8 cellular contexts compared by ENCODE assay signal in the genomic region with DNA sequence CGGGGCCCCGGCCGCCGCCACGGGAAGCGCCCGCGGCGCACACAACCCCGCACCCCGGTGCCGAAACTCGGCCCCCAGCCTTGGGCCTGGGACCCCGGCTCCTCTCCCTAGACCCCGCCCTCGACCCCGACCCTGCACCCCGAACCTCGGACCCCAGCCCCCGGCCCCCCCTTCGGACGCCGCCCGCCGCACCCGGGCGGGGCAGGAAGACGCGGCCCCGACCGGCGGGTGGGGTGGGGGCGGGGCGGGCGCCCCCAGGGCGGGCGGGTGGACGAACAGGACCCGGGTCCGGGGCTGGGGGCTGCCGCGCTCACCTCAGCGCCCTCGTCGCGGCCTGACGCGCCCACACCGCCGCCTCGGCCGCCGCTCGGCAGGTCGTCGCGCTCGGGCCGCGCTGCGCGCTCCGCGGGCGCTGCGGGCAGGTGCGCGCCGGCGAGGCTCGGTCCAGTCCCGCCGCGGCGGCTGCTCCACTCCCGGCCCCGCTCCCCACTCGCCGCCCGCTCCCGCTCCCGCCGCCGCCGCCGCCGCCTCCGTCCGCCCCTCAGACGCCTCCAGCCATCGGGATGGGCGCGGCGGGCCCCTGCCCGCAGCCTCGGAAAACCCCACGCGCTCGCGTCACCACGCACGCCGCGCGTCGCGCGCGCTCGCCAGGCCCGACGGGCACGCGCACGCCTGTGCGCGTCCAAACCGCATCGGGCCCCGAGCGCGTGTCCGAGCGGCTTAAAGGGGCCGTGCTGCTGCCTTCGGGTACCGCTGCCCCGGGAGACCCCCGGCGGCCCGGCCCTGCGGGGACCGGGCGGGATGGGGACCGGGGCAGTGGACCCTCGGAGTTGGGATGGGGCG. TPM values are rescaled to one million over a fixed set of nuclear protein-coding genes. Genes with fewer than 3 reads are reported as not detected.
DNase-seq lines count a peak whose midpoint lies in the region; ATAC-seq lines count a peak whose summit lies in the region.

A gene (minus strand): TSS at position 582 of the 843 bp plus-strand sequence. CDS start 65,634 bp downstream, outside the sequence.

- peak; percentile 71 for DNase-seq in DMS114 treated with DMSO at 0.1 percent for 48 hours (lab: John Stamatoyannopoulos, UW; ENCODE audit: unreplicated experiment)
- DNase-seq in RKO (ENCODE audit: low spot score) = peak; percentile 86
- peak; percentile 89 for DNase-seq in activated T-helper 1 cell treated with anti-CD3 and anti-CD28 coated beads, Interleukin-12 subunit alpha, Interleukin-12 subunit beta, Interleukin-2, Interleukin-4 antibody, amounts not matched to agents 30 ng/mL and 10 ng/mL and 1 ng/mL, durations not matched to agents 14 hours and 24 hours and 36 hours (ENCODE audit: low spot score)
- DNase-seq in fibroblast of gingiva (ENCODE audit: low read depth) = peak; percentile 86
- peak; percentile 80 to 96 (median 93) for DNase-seq in naive thymus-derived CD4-positive, alpha-beta T cell
- peak; percentile 92 to 94 for DNase-seq in stimulated activated effector memory CD8-positive, alpha-beta T cell treated with anti-CD3 and anti-CD28 coated beads, Interleukin-12 subunit alpha, Interleukin-12 subunit beta, amount 100 ng/mL, for 72 hours (ENCODE audit: low spot score in 2 of 2)

- CTCF ChIA-PET in naive thymus-derived CD4-positive, alpha-beta T cell (lab: Charles Lee) = no interaction called here

- H3K27me3 ChIP-seq in naive thymus-derived CD4-positive, alpha-beta T cell (ENCODE audit: control insufficient read depth in 2 of 2, insufficient read depth in 2 of 2, low read length in 2 of 2) = no peaks in the 10 kb centered on the region

- peak within 1 kb of the TSS; percentile 88 to 95 (median 93) for H3K4me3 Mint-ChIP-seq in IgD-negative memory B cell
- peak within 1 kb of the TSS; percentile 90 for H3K4me3 Mint-ChIP-seq in activated T-helper 1 cell treated with anti-CD3 and anti-CD28 coated beads, Interleukin-12 subunit alpha, Interleukin-12 subunit beta, Interleukin-2, Interleukin-4 antibody, amounts not matched to agents 30 ng/mL and 10 ng/mL and 1 ng/mL, durations not matched to agents 14 hours and 24 hours and 36 hours
- H3K4me3 Mint-ChIP-seq in naive thymus-derived CD4-positive, alpha-beta T cell = peak within 1 kb of the TSS; percentile 83 to 100 (median 90)
- H3K4me3 Mint-ChIP-seq in stimulated activated effector memory CD8-positive, alpha-beta T cell treated with anti-CD3 and anti-CD28 coated beads, Interleukin-12 subunit alpha, Interleukin-12 subunit beta, amount 100 ng/mL, for 72 hours = peak within 1 kb of the TSS; percentile 84

- no peaks in the 10 kb centered on the region for H3K36me3 ChIP-seq in naive thymus-derived CD4-positive, alpha-beta T cell (ENCODE audit: control insufficient read depth in 2 of 3, insufficient read depth in 3 of 3, low read length in 3 of 3)

- no peaks in the 10 kb centered on the region for H3K9me3 ChIP-seq in naive thymus-derived CD4-positive, alpha-beta T cell (ENCODE audit: control insufficient read depth in 2 of 3, low read length in 3 of 3)

- H3K27me3 Mint-ChIP-seq in IgD-negative memory B cell = peaks cover 3% of the 10 kb centered on the region
- H3K27me3 Mint-ChIP-seq in activated T-helper 1 cell treated with anti-CD3 and anti-CD28 coated beads, Interleukin-12 subunit alpha, Interleukin-12 subunit beta, Interleukin-2, Interleukin-4 antibody, amounts not matched to agents 30 ng/mL and 10 ng/mL and 1 ng/mL, durations not matched to agents 14 hours and 24 hours and 36 hours (ENCODE audit: insufficient read depth) = no peaks in the 10 kb centered on the region
- peaks cover 0 to under 1% (median 0%) of the 10 kb centered on the region in 5 donors for H3K27me3 Mint-ChIP-seq in naive thymus-derived CD4-positive, alpha-beta T cell

- H3K36me3 Mint-ChIP-seq in IgD-negative memory B cell = no peaks in the 10 kb centered on the region
- peaks cover 17% of the 10 kb centered on the region for H3K36me3 Mint-ChIP-seq in activated T-helper 1 cell treated with anti-CD3 and anti-CD28 coated beads, Interleukin-12 subunit alpha, Interleukin-12 subunit beta, Interleukin-2, Interleukin-4 antibody, amounts not matched to agents 30 ng/mL and 10 ng/mL and 1 ng/mL, durations not matched to agents 14 hours and 24 hours and 36 hours (ENCODE audit: low read depth)
- H3K36me3 Mint-ChIP-seq in naive thymus-derived CD4-positive, alpha-beta T cell = peaks cover 0 to 12% (median 0%) of the 10 kb centered on the region in 5 donors
- H3K36me3 Mint-ChIP-seq in stimulated activated effector memory CD8-positive, alpha-beta T cell treated with anti-CD3 and anti-CD28 coated beads, Interleukin-12 subunit alpha, Interleukin-12 subunit beta, amount 100 ng/mL, for 72 hours = peaks cover 46% of the 10 kb centered on the region

- H3K9me3 Mint-ChIP-seq in IgD-negative memory B cell = no peaks in the 10 kb centered on the region
- no peaks in the 10 kb centered on the region for H3K9me3 Mint-ChIP-seq in activated T-helper 1 cell treated with anti-CD3 and anti-CD28 coated beads, Interleukin-12 subunit alpha, Interleukin-12 subunit beta, Interleukin-2, Interleukin-4 antibody, amounts not matched to agents 30 ng/mL and 10 ng/mL and 1 ng/mL, durations not matched to agents 14 hours and 24 hours and 36 hours
- peaks cover 0 to 2% (median 0%) of the 10 kb centered on the region in 11 donors for H3K9me3 Mint-ChIP-seq in naive thymus-derived CD4-positive, alpha-beta T cell
- no peaks in the 10 kb centered on the region for H3K9me3 Mint-ChIP-seq in stimulated activated effector memory CD8-positive, alpha-beta T cell treated with anti-CD3 and anti-CD28 coated beads, Interleukin-12 subunit alpha, Interleukin-12 subunit beta, amount 100 ng/mL, for 72 hours

- peak within 1 kb of the TSS; percentile 96 for H3K27ac ChIP-seq in naive thymus-derived CD4-positive, alpha-beta T cell (ENCODE audit: low read depth, low read length)

- H3K27ac Mint-ChIP-seq in IgD-negative memory B cell = peak within 1 kb of the TSS; percentile 90 to 94 (median 93)
- peak within 1 kb of the TSS; percentile 88 for H3K27ac Mint-ChIP-seq in activated T-helper 1 cell treated with anti-CD3 and anti-CD28 coated beads, Interleukin-12 subunit alpha, Interleukin-12 subunit beta, Interleukin-2, Interleukin-4 antibody, amounts not matched to agents 30 ng/mL and 10 ng/mL and 1 ng/mL, durations not matched to agents 14 hours and 24 hours and 36 hours
- H3K27ac Mint-ChIP-seq in naive thymus-derived CD4-positive, alpha-beta T cell = peak within 1 kb of the TSS; percentile 89 to 98 (median 95)
- H3K27ac Mint-ChIP-seq in stimulated activated effector memory CD8-positive, alpha-beta T cell treated with anti-CD3 and anti-CD28 coated beads, Interleukin-12 subunit alpha, Interleukin-12 subunit beta, amount 100 ng/mL, for 72 hours = peak within 1 kb of the TSS; percentile 94

- intact Hi-C loops in activated T-helper 1 cell treated with anti-CD3 and anti-CD28 coated beads, Interleukin-12 subunit alpha, Interleukin-12 subunit beta, Interleukin-2, Interleukin-4 antibody, amounts not matched to agents 30 ng/mL and 10 ng/mL and 1 ng/mL, durations not matched to agents 14 hours and 24 hours and 36 hours (cut with micrococcal nuclease) = loop anchor here (1.0 to 2.0 kb wide), 4 partner anchors 14 to 110 kb away; a partner anchor contains a TSS
- intact Hi-C loops in naive thymus-derived CD4-positive, alpha-beta T cell (cut with micrococcal nuclease) = loop anchor here (1.0 kb wide), 4 partner anchors 19 to 774 kb away; a partner anchor contains a TSS

- H3K4me3 ChIP-seq in naive thymus-derived CD4-positive, alpha-beta T cell (ENCODE audit: low read length) = peak within 1 kb of the TSS; percentile 64

- peak; percentile 45 for ATAC-seq in GM21526 (IDR thresholded peaks at IDR 0.05; ENCODE audit: low FRiP score, unreplicated experiment)
- peak; percentile 88 for ATAC-seq in naive thymus-derived CD4-positive, alpha-beta T cell
- ATAC-seq in stimulated activated effector memory CD8-positive, alpha-beta T cell treated with anti-CD3 and anti-CD28 coated beads, Interleukin-12 subunit alpha, Interleukin-12 subunit beta, amount 100 ng/mL, for 72 hours = peak; percentile 84

- peaks cover 36 to 52% of the 10 kb centered on the region in 2 donors for H3K4me1 ChIP-seq in naive thymus-derived CD4-positive, alpha-beta T cell (ENCODE audit: control insufficient read depth in 2 of 2, insufficient read depth in 2 of 2, low read length in 2 of 2)

- POLR2A ChIA-PET in naive thymus-derived CD4-positive, alpha-beta T cell (lab: Charles Lee) = interaction anchor here (1.0 to 1.5 kb wide), 3 partner anchors 15 to 237 kb away, joined by 3 to 12 read pairs (median 7); no protein-coding TSS in a partner anchor

- peaks cover 39 to 48% (median 46%) of the 10 kb centered on the region in 3 donors for H3K4me1 Mint-ChIP-seq in IgD-negative memory B cell
- peaks cover 51% of the 10 kb centered on the region for H3K4me1 Mint-ChIP-seq in activated T-helper 1 cell treated with anti-CD3 and anti-CD28 coated beads, Interleukin-12 subunit alpha, Interleukin-12 subunit beta, Interleukin-2, Interleukin-4 antibody, amounts not matched to agents 30 ng/mL and 10 ng/mL and 1 ng/mL, durations not matched to agents 14 hours and 24 hours and 36 hours (ENCODE audit: low read depth)
- H3K4me1 Mint-ChIP-seq in naive thymus-derived CD4-positive, alpha-beta T cell = peaks cover 41 to 76% (median 61%) of the 10 kb centered on the region in 7 donors
- H3K4me1 Mint-ChIP-seq in stimulated activated effector memory CD8-positive, alpha-beta T cell treated with anti-CD3 and anti-CD28 coated beads, Interleukin-12 subunit alpha, Interleukin-12 subunit beta, amount 100 ng/mL, for 72 hours = peaks cover 55% of the 10 kb centered on the region

RNA-seq across cellular contexts. Expression of the gene that starts here (rescaled TPM):
- polyA plus RNA-seq in IgD-negative memory B cell = 40.0 TPM
- 382 and 398 TPM in 2 replicates for total RNA-seq in activated T-helper 1 cell treated with anti-CD3 and anti-CD28 coated beads, Interleukin-12 subunit alpha, Interleukin-12 subunit beta, Interleukin-2, Interleukin-4 antibody, amounts not matched to agents 30 ng/mL and 10 ng/mL and 1 ng/mL, durations not matched to agents 14 hours and 24 hours and 36 hours
- total RNA-seq in naive thymus-derived CD4-positive, alpha-beta T cell = 100 to 1,000 TPM; 170 to 358 (median 246) TPM
- 10 to 100 TPM; 48.1 to 62.3 TPM for polyA plus RNA-seq in naive thymus-derived CD4-positive, alpha-beta T cell

Comparison
In these comparisons a context has a peak if more than half of its experiments do, and no peak if none do; other contexts are left out.
1. Peak in every context shown above with its lines: DNase-seq, ATAC-seq, H3K4me3 ChIP-seq and H3K27ac ChIP-seq.